20 cellular contexts compared by ENCODE assay signal in the genomic region with DNA sequence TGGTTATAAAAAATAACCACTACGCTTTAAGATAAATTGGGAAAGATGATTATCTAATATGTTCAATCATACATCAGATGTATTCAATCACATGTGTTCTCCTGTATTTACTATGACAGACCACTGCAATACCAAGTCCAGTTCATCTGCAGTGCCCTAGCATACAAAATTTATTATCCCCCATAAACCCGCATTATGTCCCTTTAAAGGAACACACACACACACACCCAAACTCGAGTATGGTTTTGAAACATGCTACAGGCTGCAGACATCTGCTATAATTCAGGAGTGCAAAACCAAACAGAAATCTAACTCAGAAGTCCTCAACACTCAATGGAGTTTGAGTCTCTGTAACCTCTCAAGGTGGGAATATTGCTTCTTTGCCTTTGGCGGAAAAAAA. TPM values are rescaled to one million over a fixed set of nuclear protein-coding genes. Genes with fewer than 3 reads are reported as not detected.
DNase-seq lines count a peak whose midpoint lies in the region; ATAC-seq, FAIRE-seq and TF ChIP-seq lines count a peak whose summit lies in the region.
"Had no signal": no experiment of that assay in that cellular context is flagged by ENCODE, and none has a peak within 500 bp of the region (broad histone marks: within the 10 kb centered on the region; RNA-seq: fewer than 3 reads in every experiment).

No MANE protein-coding gene starts in this region.

- peak; percentile 26 for FAIRE-seq in GM12891 (lab: Jason Lieb, UNC)
- FAIRE-seq: H1 had no signal

- ATAC-seq in left colon (peak; percentile 94), sciatic nerve (peak; percentile 29)

- intact Hi-C loops in left colon (cut with DNase I, micrococcal nuclease), result loop anchor here in 1 of 2 donors (5.0 kb wide), 1 partner anchor 126 kb away; no protein-coding TSS in a partner anchor
- intact Hi-C loops in sciatic nerve (cut with DNase I), result loop anchor here (5.0 kb wide), 1 partner anchor 121 kb away; no protein-coding TSS in a partner anchor
- intact Hi-C loops in head of caudate nucleus (cut with DNase I), result loop anchor here (10.0 kb wide), 1 partner anchor 124 kb away; no protein-coding TSS in a partner anchor

- no peak for DNase-seq in GM12891 (ENCODE audit: insufficient read length, low spot score)
- peak; percentile 54 for DNase-seq in OCI-M1 (lab: John Stamatoyannopoulos, UW)
- no peak for DNase-seq in left colon
- DNase-seq in sciatic nerve (ENCODE audit: low spot score), result no peak
- DNase-seq in head of caudate nucleus, result no peak
- no peak for DNase-seq in cerebellum (ENCODE audit: low spot score)
- no peak for DNase-seq in iPS-NIHi7 (ENCODE audit: extremely low spot score)
- DNase-seq: ACHN, KBM-7, MV-4-11, NCI-H1417, NCI-H1930, NCI-H226, NCI-H524, NCI-H82, PC-3, RPMI8226, SHP77 treated with DMSO at 0.1 percent for 48 hours had no signal

- no peak for TF ChIP-seq POLR2A in GM12891 (IDR thresholded peaks at IDR 0.05; ENCODE audit: low read depth, low read length)

TF ChIP-seq in GM12891, 5 proteins besides CTCF, POLR2A, EP300 and RAD21:
- no peak for TF ChIP-seq POU2F2 (IDR thresholded peaks at IDR 0.05; ENCODE audit: low read depth, low read length)
TF ChIP-seq in GM12891: peak in this region for 0.

RNA-seq across cellular contexts. Expression of a gene that starts 14.9 kb away (rescaled TPM):
- polyA plus RNA-seq in GM12891 (2012; ENCODE audit: low read depth, missing spikeins), result 14.2 TPM
- total RNA-seq in left colon (10 to 100 TPM; 33.0 to 49.9 TPM), sciatic nerve (62.1 TPM), cerebellum (109 TPM)

RNA-seq across cellular contexts. Expression of a gene that starts 42.7 kb away (rescaled TPM):
- polyA plus RNA-seq in GM12891 (2012; ENCODE audit: low read depth, missing spikeins), result 0.04 TPM
- 1 to 10 TPM in 1 of 2 donors, under 1 TPM in 1; 0.79 to 1.2 TPM for total RNA-seq in left colon
- total RNA-seq in sciatic nerve, result not detected
- not detected for total RNA-seq in cerebellum
- total RNA-seq: H1 had no signal
- polyA plus RNA-seq: CD14-positive monocyte, H1 had no signal
